In genomic region chr12:49068879-49069506, GRCh38 we compare ENCODE assay signal across 8 cellular contexts. TPM values are rescaled to one million over a fixed set of nuclear protein-coding genes. Genes with fewer than 3 reads are reported as not detected.
DNase-seq lines count a peak whose midpoint lies in the region; ATAC-seq, FAIRE-seq and TF ChIP-seq lines count a peak whose summit lies in the region.

No MANE protein-coding gene starts in this region.

- no peak for DNase-seq in BJ (ENCODE audit: low read depth)
- DNase-seq in cardiac fibroblast (ENCODE audit: low read depth in 2 of 2) = no peak
- DNase-seq in naive thymus-derived CD4-positive, alpha-beta T cell = no peak
- DNase-seq in urothelium cell line (ENCODE audit: low spot score) = no peak
- DNase-seq in NK-92 (lab: John Stamatoyannopoulos, UW; ENCODE audit: unreplicated experiment) = no peak
- no peak for DNase-seq in occipital lobe (lab: John Stamatoyannopoulos, UW)

- peaks cover 8% of the 10 kb centered on the region for H3K4me1 ChIP-seq in HUES64 (ENCODE audit: insufficient read depth, low read length)
- peaks cover 5 to 13% of the 10 kb centered on the region in 2 donors for H3K4me1 ChIP-seq in naive thymus-derived CD4-positive, alpha-beta T cell (ENCODE audit: control insufficient read depth in 2 of 2, insufficient read depth in 2 of 2, low read length in 2 of 2)

- H3K27me3 ChIP-seq in BJ (ENCODE audit: control insufficient read depth, insufficient read depth, low read length) = no peaks in the 10 kb centered on the region
- H3K27me3 ChIP-seq in HUES64 (ENCODE audit: insufficient read depth, low read length) = peaks cover 14% of the 10 kb centered on the region
- no peaks in the 10 kb centered on the region for H3K27me3 ChIP-seq in naive thymus-derived CD4-positive, alpha-beta T cell (ENCODE audit: control insufficient read depth in 2 of 2, insufficient read depth in 2 of 2, low read length in 2 of 2)

- no peak for FAIRE-seq in urothelium cell line (lab: Jason Lieb, UNC)

- H3K27ac ChIP-seq in HUES64 (ENCODE audit: low read depth, low read length) = no peak overlapping the region
- H3K27ac ChIP-seq in naive thymus-derived CD4-positive, alpha-beta T cell (ENCODE audit: low read depth, low read length) = peak overlapping the region; percentile 74

- H3K4me1 Mint-ChIP-seq in naive thymus-derived CD4-positive, alpha-beta T cell = peaks cover 16 to 33% (median 21%) of the 10 kb centered on the region in 7 donors

- CTCF ChIA-PET in BJ (lab: Yijun Ruan, JAX) = interaction anchor here (1.4 to 7.7 kb wide), 6 partner anchors 9 to 52 kb away, joined by 3 to 98 read pairs (median 6); no protein-coding TSS in a partner anchor
- CTCF ChIA-PET in naive thymus-derived CD4-positive, alpha-beta T cell (lab: Charles Lee) = interaction anchor here (0.8 to 6.6 kb wide), 5 partner anchors 16 to 166 kb away, joined by 3 to 55 read pairs (median 4); no protein-coding TSS in a partner anchor

- H3K9me3 Mint-ChIP-seq in naive thymus-derived CD4-positive, alpha-beta T cell = peaks cover 0 to 2% (median 0%) of the 10 kb centered on the region in 11 donors

- WGBS in HUES64 = 18% methylated on average over 19 of the region's 21 CpGs

- peaks cover 0 to under 1% (median 0%) of the 10 kb centered on the region in 5 donors for H3K36me3 Mint-ChIP-seq in naive thymus-derived CD4-positive, alpha-beta T cell

- no peak for ATAC-seq in naive thymus-derived CD4-positive, alpha-beta T cell
- ATAC-seq in HG02623 (IDR thresholded peaks at IDR 0.05; ENCODE audit: unreplicated experiment) = no peak

- H3K9me3 ChIP-seq in HUES64 (ENCODE audit: insufficient read depth, low read depth, low read length) = no peaks in the 10 kb centered on the region
- no peaks in the 10 kb centered on the region for H3K9me3 ChIP-seq in naive thymus-derived CD4-positive, alpha-beta T cell (ENCODE audit: control insufficient read depth in 2 of 3, low read length in 3 of 3)

- H3K4me3 ChIP-seq in BJ (ENCODE audit: low read depth, low read length) (peak overlapping the region; percentile 71), HUES64 (ENCODE audit: low read length) (peak overlapping the region; percentile 72), cardiac fibroblast (replicated peaks in 1 of 2; ENCODE audit: low read depth in 2 of 2, low read length in 2 of 2) (peak overlapping the region; percentile 76 to 88)
- H3K4me3 ChIP-seq in naive thymus-derived CD4-positive, alpha-beta T cell (ENCODE audit: low read length) = peak overlapping the region; percentile 99

- H3K36me3 ChIP-seq in BJ (ENCODE audit: control insufficient read depth, insufficient read depth, low read length) (no peaks in the 10 kb centered on the region), HUES64 (ENCODE audit: insufficient read depth, low read length) (no peaks in the 10 kb centered on the region; the same call in 1 of the 2 replicates)
- H3K36me3 ChIP-seq in naive thymus-derived CD4-positive, alpha-beta T cell (ENCODE audit: control insufficient read depth in 2 of 3, insufficient read depth in 3 of 3, low read length in 3 of 3) = no peaks in the 10 kb centered on the region

- POLR2A ChIA-PET in BJ (lab: Charles Lee) = no interaction called here
- POLR2A ChIA-PET in naive thymus-derived CD4-positive, alpha-beta T cell (lab: Charles Lee) = interaction anchor here (0.7 to 2.0 kb wide), 7 partner anchors 10 to 911 kb away, joined by 4 to 17 read pairs (median 4); partner anchors contain the start of genes KMT2D, TUBA1A and TUBA1B

- intact Hi-C loops in naive thymus-derived CD4-positive, alpha-beta T cell (cut with micrococcal nuclease) = loop anchor here (1.0 to 10.0 kb wide), 5 partner anchors 9 to 469 kb away; partner anchors contain the start of genes KMT2D (in 2 of the 2), CCNT1 (in 1 of the 2) and TUBA1C (in 1 of the 2)

- H3K4me3 Mint-ChIP-seq in naive thymus-derived CD4-positive, alpha-beta T cell = peak overlapping the region; percentile 86 to 99 (median 96)

- H3K9ac ChIP-seq in HUES64 (ENCODE audit: low read depth, low read length) = peak overlapping the region; percentile 23; the same call in 1 of the 2 replicates

- peak overlapping the region; percentile 77 to 92 (median 86) for H3K27ac Mint-ChIP-seq in naive thymus-derived CD4-positive, alpha-beta T cell

- TF ChIP-seq CTCF in BJ (IDR thresholded peaks at IDR 0.05; ENCODE audit: insufficient read depth, low read depth, low read length) = no peak
- no peak for TF ChIP-seq CTCF in cardiac fibroblast (IDR thresholded peaks at IDR 0.05; ENCODE audit: low read depth, low read length)

- H3K27me3 Mint-ChIP-seq in naive thymus-derived CD4-positive, alpha-beta T cell = no peaks in the 10 kb centered on the region

RNA-seq across cellular contexts. Expression of gene RHEBL1, which starts 0.8 kb away (rescaled TPM):
- polyA plus RNA-seq in BJ (2011; rRNA removed) = 0.82 and 1.3 TPM in 2 replicates
- 0.57 and 0.62 TPM in 2 replicates for polyA minus RNA-seq in BJ (2011; rRNA and poly(A)+ RNA removed)
- 4.0 TPM for polyA plus RNA-seq in HUES64 (2013, experiment 1 of 2)
- 3.9 TPM for polyA plus RNA-seq in HUES64 (2013, experiment 2 of 2)
- total RNA-seq in naive thymus-derived CD4-positive, alpha-beta T cell = 1 to 10 TPM; 1.8 to 9.4 (median 3.3) TPM
- polyA plus RNA-seq in naive thymus-derived CD4-positive, alpha-beta T cell = 1 to 10 TPM; 1.8 to 3.8 TPM
- total RNA-seq in occipital lobe = 0.78 TPM

RNA-seq across cellular contexts. Expression of gene KMT2D, which starts 8.4 kb away (rescaled TPM):
- 8.2 and 9.7 TPM in 2 replicates for polyA plus RNA-seq in BJ (2011; rRNA removed)
- polyA minus RNA-seq in BJ (2011; rRNA and poly(A)+ RNA removed) = 19.1 and 25.5 TPM in 2 replicates
- polyA plus RNA-seq in HUES64 (2013, experiment 1 of 2) = 23.6 TPM
- 25.5 TPM for polyA plus RNA-seq in HUES64 (2013, experiment 2 of 2)
- 100 to 1,000 TPM; 129 to 167 (median 151) TPM for total RNA-seq in naive thymus-derived CD4-positive, alpha-beta T cell
- polyA plus RNA-seq in naive thymus-derived CD4-positive, alpha-beta T cell = 10 to 100 TPM in 1 of 2 donors, 1 to 10 TPM in 1; 6.6 to 26.4 TPM
- total RNA-seq in occipital lobe = 17.6 TPM

RNA-seq across cellular contexts. Expression of gene DHH, which starts 25.6 kb away (rescaled TPM):
- polyA plus RNA-seq in BJ (2011; rRNA removed) = not detected in 2 replicates
- polyA minus RNA-seq in BJ (2011; rRNA and poly(A)+ RNA removed) = 0.21 TPM in 1 of 2 replicates, not detected in the other
- not detected for polyA plus RNA-seq in HUES64 (2013, experiment 1 of 2)
- polyA plus RNA-seq in HUES64 (2013, experiment 2 of 2) = not detected
- under 1 TPM; 0.24 to 0.91 (median 0.76) TPM for total RNA-seq in naive thymus-derived CD4-positive, alpha-beta T cell
- not detected for polyA plus RNA-seq in naive thymus-derived CD4-positive, alpha-beta T cell
- 0.47 TPM for total RNA-seq in occipital lobe

RNA-seq across cellular contexts. Expression of gene LMBR1L, which starts 41.7 kb away (rescaled TPM):
- 37.2 and 63.1 TPM in 2 replicates for polyA plus RNA-seq in BJ (2011; rRNA removed)
- 51.2 and 61.6 TPM in 2 replicates for polyA minus RNA-seq in BJ (2011; rRNA and poly(A)+ RNA removed)
- polyA plus RNA-seq in HUES64 (2013, experiment 1 of 2) = 28.1 TPM
- polyA plus RNA-seq in HUES64 (2013, experiment 2 of 2) = 38.3 TPM
- total RNA-seq in naive thymus-derived CD4-positive, alpha-beta T cell = 100 to 1,000 TPM in 4 of 5 experiments, 10 to 100 TPM in 1; 67.4 to 328 (median 263) TPM
- polyA plus RNA-seq in naive thymus-derived CD4-positive, alpha-beta T cell = 10 to 100 TPM; 40.7 to 58.6 TPM
- total RNA-seq in occipital lobe = 90.8 TPM

RNA-seq across cellular contexts. Expression of gene PRKAG1, which starts 50.4 kb away (rescaled TPM):
- 94.1 and 127 TPM in 2 replicates for polyA plus RNA-seq in BJ (2011; rRNA removed)
- 24.5 and 37.1 TPM in 2 replicates for polyA minus RNA-seq in BJ (2011; rRNA and poly(A)+ RNA removed)
- polyA plus RNA-seq in HUES64 (2013, experiment 1 of 2) = 35.3 TPM
- polyA plus RNA-seq in HUES64 (2013, experiment 2 of 2) = 37.8 TPM
- 10 to 100 TPM; 34.0 to 74.4 (median 50.6) TPM for total RNA-seq in naive thymus-derived CD4-positive, alpha-beta T cell
- polyA plus RNA-seq in naive thymus-derived CD4-positive, alpha-beta T cell = 10 to 100 TPM; 39.4 to 49.6 TPM
- 27.9 TPM for total RNA-seq in occipital lobe
